ENCODE assay signal across 17 cellular contexts in genomic region chr1:96843196-96843595, GRCh38.
DNase-seq lines count a peak whose midpoint lies in the region; ATAC-seq and TF ChIP-seq lines count a peak whose summit lies in the region.
"Had no signal": no experiment of that assay in that cellular context is flagged by ENCODE, and none has a peak within 500 bp of the region (broad histone marks: within the 10 kb centered on the region; RNA-seq: fewer than 3 reads in every experiment).

No MANE protein-coding gene starts in this region.

- no peaks in the 10 kb centered on the region for H3K27me3 ChIP-seq in upper lobe of left lung
- H3K27me3 ChIP-seq: adrenal gland, right atrium auricular region had no signal

- H3K4me1 ChIP-seq in upper lobe of left lung, result no peaks in the 10 kb centered on the region
- H3K4me1 ChIP-seq: adrenal gland, right atrium auricular region had no signal

- no peaks in the 10 kb centered on the region for H3K9me3 ChIP-seq in upper lobe of left lung
- H3K9me3 ChIP-seq: adrenal gland, right atrium auricular region had no signal

- WGBS in upper lobe of left lung, 2 donors, result 66 to 72% methylated on average over 3 of the region's 3 CpGs

- no peak for TF ChIP-seq EP300 in upper lobe of left lung (IDR thresholded peaks at IDR 0.05)

- no peaks in the 10 kb centered on the region for H3K36me3 ChIP-seq in upper lobe of left lung
- H3K36me3 ChIP-seq: adrenal gland, right atrium auricular region had no signal

- TF ChIP-seq CTCF in foreskin fibroblast (IDR thresholded peaks at IDR 0.05; ENCODE audit: low read depth, low read length) (no peak), upper lobe of left lung (IDR thresholded peaks at IDR 0.05) (no peak)

- peak; percentile 46 for DNase-seq in SKM-1 treated with dmso at 0.1 percent for 144 hours (lab: John Stamatoyannopoulos, UW; ENCODE audit: unreplicated experiment)
- DNase-seq in SKM-1 (lab: John Stamatoyannopoulos, UW; ENCODE audit: unreplicated experiment), result no peak
- DNase-seq in UCSD-AML1 (lab: John Stamatoyannopoulos, UW; ENCODE audit: unreplicated experiment), result peak; percentile 9
- DNase-seq in foreskin fibroblast, result peak; percentile 60 to 75
- DNase-seq in stromal cell of bone marrow (ENCODE audit: low read depth), result peak; percentile 41
- DNase-seq in NCI-H2196 treated with DMSO at 0.1 percent for 48 hours (lab: John Stamatoyannopoulos, UW; ENCODE audit: unreplicated experiment), result no peak
- DNase-seq in upper lobe of left lung, result no peak
- DNase-seq: activated CD8-positive, alpha-beta T cell treated with anti-CD3 and anti-CD28 coated beads, Interleukin-2, amount 10 ng/mL, durations not matched to agents 7 days and 5 days; adrenal gland; left ventricle myocardium superior; NCI-H1105; NCI-H345; stimulated activated CD4-positive, alpha-beta T cell treated with anti-CD3 and anti-CD28 coated beads, Interleukin-2, amount 100 ng/mL, for 48 hours had no signal

- H3K27ac ChIP-seq in upper lobe of left lung, result no peak overlapping the region
- H3K27ac ChIP-seq: adrenal gland, epithelial cell of prostate, right atrium auricular region had no signal

- ATAC-seq in upper lobe of left lung (ENCODE audit: low FRiP score in 2 of 2), result no peak
- ATAC-seq in GM18907 (IDR thresholded peaks at IDR 0.05; ENCODE audit: unreplicated experiment), result no peak
- ATAC-seq: activated CD8-positive, alpha-beta T cell treated with anti-CD3 and anti-CD28 coated beads, Interleukin-2, amount 10 ng/mL, durations not matched to agents 7 days and 5 days; HepG2; left ventricle myocardium superior had no signal

- H3K4me3 ChIP-seq in foreskin fibroblast (ENCODE audit: low read depth in 1 of 2, low read length in 2 of 2) (no peak overlapping the region), upper lobe of left lung (no peak overlapping the region)
- H3K4me3 ChIP-seq: adrenal gland, right atrium auricular region had no signal

- no peak for TF ChIP-seq POLR2A in upper lobe of left lung (IDR thresholded peaks at IDR 0.05)

Comparison
In these comparisons a context has a peak if more than half of its experiments do, and no peak if none do; other contexts are left out.
1. DNase-seq: peak in SKM-1 treated with dmso at 0.1 percent for 144 hours (single experiment), UCSD-AML1 (single experiment), foreskin fibroblast (2 of 2) and stromal cell of bone marrow (single experiment); none in SKM-1 (single experiment), NCI-H2196 treated with DMSO at 0.1 percent for 48 hours (single experiment) and upper lobe of left lung (0 of 2).